ENCODE assay signal across 9 cellular contexts in the genomic region with DNA sequence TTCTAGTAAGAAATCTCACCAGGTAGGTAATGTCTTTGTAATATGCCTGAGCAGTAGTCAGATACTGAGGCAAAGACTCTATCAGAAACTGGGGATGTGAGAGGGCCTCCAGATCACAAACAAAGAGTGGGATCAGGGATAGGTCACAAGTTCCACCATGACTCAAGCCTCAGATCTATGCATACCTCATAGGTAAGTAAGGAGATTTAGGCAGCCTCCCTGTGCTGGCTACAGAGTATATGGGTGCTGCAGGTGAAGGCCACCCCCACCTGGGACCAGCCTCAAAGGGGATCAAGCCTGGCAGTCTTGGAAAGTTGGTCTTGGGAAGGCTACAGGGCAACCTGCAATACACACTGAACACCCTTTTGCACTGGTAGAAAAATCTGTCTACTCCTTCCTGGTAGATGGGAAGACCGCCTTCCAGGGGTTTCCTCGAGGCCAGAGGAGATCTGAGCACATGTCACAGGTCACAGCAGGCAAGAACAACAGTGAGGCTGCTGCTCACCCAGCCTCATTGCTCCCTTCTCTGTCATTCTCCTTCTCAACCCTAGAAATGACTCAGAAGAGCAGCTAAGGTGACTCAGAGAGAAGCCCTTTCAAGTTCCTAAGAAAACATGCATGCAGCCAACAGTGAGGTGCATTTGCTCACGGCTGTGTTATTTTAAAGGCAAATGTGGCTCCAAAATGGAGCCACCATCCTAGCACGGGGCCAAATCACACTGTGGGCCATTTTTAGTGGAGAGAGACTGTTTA.
A peak's percentile ranks its signal among the peaks of the same experiment; 100 is the strongest.
DNase-seq lines count a peak whose midpoint lies in the region; ATAC-seq, FAIRE-seq and TF ChIP-seq lines count a peak whose summit lies in the region.
"Had no signal": no experiment of that assay in that cellular context is flagged by ENCODE, and none has a peak within 500 bp of the region (broad histone marks: within the 10 kb centered on the region; RNA-seq: fewer than 3 reads in every experiment).

No MANE protein-coding gene starts in this region.

- peak overlapping the region; percentile 92 for H3K27ac Mint-ChIP-seq in MCF 10A (ENCODE audit: low read depth, unreplicated experiment)

- no peak for ATAC-seq in GM18517 (IDR thresholded peaks at IDR 0.05; ENCODE audit: unreplicated experiment)

- no peak overlapping the region for H3K27ac ChIP-seq in breast epithelium

- H3K4me3 Mint-ChIP-seq in MCF 10A (ENCODE audit: unreplicated experiment): no peak overlapping the region

- H3K36me3 Mint-ChIP-seq in MCF 10A (ENCODE audit: insufficient read depth, unreplicated experiment): no peaks in the 10 kb centered on the region

- no peaks in the 10 kb centered on the region for H3K36me3 ChIP-seq in breast epithelium

- no peak overlapping the region for H3K4me3 ChIP-seq in breast epithelium
- H3K4me3 ChIP-seq in epithelial cell of proximal tubule (ENCODE audit: low read depth, low read length): no peak overlapping the region

- no TSS peak for BruUV-seq in MCF 10A (replicated peaks; lab: Mats Ljungman, UMichigan)

- POLR2A ChIA-PET in MCF 10A (lab: Yijun Ruan, JAX): interaction anchor here (0.6 to 1.9 kb wide), 9 partner anchors 11 to 1021 kb away, joined by 3 to 8 read pairs (median 3); no protein-coding TSS in a partner anchor

- DNase-seq in MCF 10A (ENCODE audit: unreplicated experiment) (peak; percentile 92), breast epithelium (ENCODE audit: low spot score in 2 of 2) (no peak), HTR-8/SVneo (ENCODE audit: insufficient read length, low spot score) (peak; percentile 71), epithelial cell of proximal tubule (ENCODE audit: low read depth) (peak; percentile 93), urothelium cell line (ENCODE audit: low spot score) (peak; percentile 88), RPMI8226 (no peak), NCI-H82 (lab: John Stamatoyannopoulos, UW) (no peak)

- no peak for TF ChIP-seq POLR2A in breast epithelium (IDR thresholded peaks at IDR 0.05)

- H3K4me1 ChIP-seq in breast epithelium: no peaks in the 10 kb centered on the region

- no peaks in the 10 kb centered on the region for H3K27me3 ChIP-seq in breast epithelium

- CTCF ChIA-PET in MCF 10A (lab: Yijun Ruan, JAX): interaction anchor here (0.5 to 1.8 kb wide), 4 partner anchors 59 to 171 kb away, joined by 3 to 6 read pairs (median 6); no protein-coding TSS in a partner anchor

- FAIRE-seq in HTR-8/SVneo (lab: Jason Lieb, UNC) (peak; percentile 80), urothelium cell line (lab: Jason Lieb, UNC) (peak; percentile 92)
- FAIRE-seq: D721Med had no signal

- intact Hi-C loops in MCF 10A (cut with micrococcal nuclease): loop anchor here (1.0 to 10.0 kb wide), 2 partner anchors 59 to 69 kb away; no protein-coding TSS in a partner anchor
- intact Hi-C loops in breast epithelium (cut with DNase I; ENCODE audit: low total_unique reads): no loop called here

- H3K27me3 Mint-ChIP-seq in MCF 10A (ENCODE audit: insufficient read depth, unreplicated experiment): no peaks in the 10 kb centered on the region

- no peaks in the 10 kb centered on the region for H3K9me3 Mint-ChIP-seq in MCF 10A (ENCODE audit: unreplicated experiment)

- no peak for TF ChIP-seq CTCF in MCF 10A (IDR thresholded peaks at IDR 0.05; ENCODE audit: unreplicated experiment)
- TF ChIP-seq CTCF in breast epithelium (IDR thresholded peaks at IDR 0.05): no peak
- TF ChIP-seq CTCF in epithelial cell of proximal tubule (conservative IDR thresholded peaks at IDR 0.05; ENCODE audit: low read depth, low read length): no peak

- H3K9me3 ChIP-seq in breast epithelium: no peaks in the 10 kb centered on the region

- peaks cover 45% of the 10 kb centered on the region for H3K4me1 Mint-ChIP-seq in MCF 10A (ENCODE audit: insufficient read depth, unreplicated experiment)

Comparison
In these comparisons a context has a peak if more than half of its experiments do, and no peak if none do; other contexts are left out.
1. DNase-seq: peak in MCF 10A (single experiment), HTR-8/SVneo (single experiment), epithelial cell of proximal tubule (single experiment) and urothelium cell line (single experiment); none in breast epithelium (0 of 2), RPMI8226 (single experiment) and NCI-H82 (single experiment).